Comparison of ENCODE assay signal across 20 cellular contexts in genomic region chr4:4984186-4984585, GRCh38. TPM values are rescaled to one million over a fixed set of nuclear protein-coding genes. Genes with fewer than 3 reads are reported as not detected.
"Had no signal": no experiment of that assay in that cellular context is flagged by ENCODE, and none has a peak within 500 bp of the region (broad histone marks: within the 10 kb centered on the region; RNA-seq: fewer than 3 reads in every experiment).

No MANE protein-coding gene starts in this region.

- H3K27ac ChIP-seq: epithelial cell of prostate, hepatocyte, parathyroid adenoma, right lobe of liver, skin epidermis, tibial artery had no signal

- H3K9me3 ChIP-seq: right lobe of liver, tibial artery had no signal

- H3K4me3 ChIP-seq: hepatocyte, right lobe of liver, skin epidermis, tibial artery had no signal

- ATAC-seq: activated CD4-positive, alpha-beta T cell treated with anti-CD3 and anti-CD28 coated beads for 36 hours; activated T-cell treated with anti-CD3 and anti-CD28 coated beads, Interleukin-2, amount 50 U/mL, for 72 hours; left cardiac atrium; right lobe of liver; stimulated activated naive CD8-positive, alpha-beta T cell treated with anti-CD3 and anti-CD28 coated beads, Interleukin-15, amount 100 ng/mL, for 72 hours had no signal

- DNase-seq: activated CD4-positive, alpha-beta memory T cell treated with anti-CD3 and anti-CD28 coated beads for 36 hours; activated CD4-positive, alpha-beta T cell treated with anti-CD3 and anti-CD28 coated beads for 36 hours; activated effector memory CD4-positive, alpha-beta T cell treated with Interleukin-2 at 50 U/mL for 16 hours; activated naive CD4-positive, alpha-beta T cell treated with anti-CD3 and anti-CD28 coated beads for 36 hours; activated T-cell treated with anti-CD3 and anti-CD28 coated beads, Interleukin-2, amount 50 U/mL, for 72 hours; cortex of kidney; endodermal cell; left cardiac atrium; nephron progenitor cell; right lobe of liver; stimulated activated CD4-positive, alpha-beta T cell treated with anti-CD3 and anti-CD28 coated beads, Interleukin-1b, Interleukin-23, amount 100 ng/mL, for 48 hours; stimulated activated naive CD8-positive, alpha-beta T cell treated with anti-CD3 and anti-CD28 coated beads, Interleukin-15, amount 100 ng/mL, for 72 hours; T-helper 9 cell; tibial artery had no signal

- H3K27me3 ChIP-seq: hepatocyte, right lobe of liver, tibial artery had no signal

- H3K36me3 ChIP-seq: right lobe of liver, tibial artery had no signal

- H3K4me1 ChIP-seq: parathyroid adenoma, right lobe of liver, tibial artery had no signal

RNA-seq across cellular contexts. Expression of gene CYTL1, which starts 35.1 kb away (rescaled TPM):
- total RNA-seq: activated CD4-positive, alpha-beta memory T cell treated with anti-CD3 and anti-CD28 coated beads for 36 hours; activated CD4-positive, alpha-beta T cell treated with anti-CD3 and anti-CD28 coated beads for 36 hours; activated naive CD4-positive, alpha-beta T cell treated with anti-CD3 and anti-CD28 coated beads for 36 hours; activated T-cell treated with anti-CD3 and anti-CD28 coated beads, Interleukin-2, amount 50 U/mL, for 72 hours; myocyte; T-helper 1 cell treated with Interleukin-12 subunit alpha and Interleukin-12 subunit beta and Interleukin-4 antibody, amounts not matched to agents 30 ng/mL and 1 ng/mL, for 36 hours had no signal
